ENCODE assay signal across 9 cellular contexts in genomic region chr7:115707236-115707635, GRCh38.
DNase-seq lines count a peak whose midpoint lies in the region; ATAC-seq, FAIRE-seq and TF ChIP-seq lines count a peak whose summit lies in the region.
"Had no signal": no experiment of that assay in that cellular context is flagged by ENCODE, and none has a peak within 500 bp of the region (broad histone marks: within the 10 kb centered on the region; RNA-seq: fewer than 3 reads in every experiment).

No MANE protein-coding gene starts in this region.

- in situ Hi-C loops in GM12878 (cut with MboI), result no loop called here

- no peaks in the 10 kb centered on the region for H3K36me3 Mint-ChIP-seq in osteocyte (ENCODE audit: unreplicated experiment)

- H3K4me3 Mint-ChIP-seq in osteocyte (ENCODE audit: unreplicated experiment), result no peak overlapping the region

- no peaks in the 10 kb centered on the region for H3K4me1 Mint-ChIP-seq in osteocyte (ENCODE audit: unreplicated experiment)

- no peak overlapping the region for H3K27ac Mint-ChIP-seq in osteocyte (ENCODE audit: unreplicated experiment)

- peak; percentile 32 for TF ChIP-seq RAD21 in GM12878 (IDR thresholded peaks at IDR 0.05; ENCODE audit: insufficient read depth, low read depth, low read length)

- FAIRE-seq in GM12878 (lab: Jason Lieb, UNC), result no peak

- TF ChIP-seq CTCF in NB4 (IDR thresholded peaks at IDR 0.05; ENCODE audit: low read depth, low read length), result peak; percentile 19
- peak in 2 of 3 experiments; percentile 5 to 33; a peak in 3 of 6 replicates for TF ChIP-seq CTCF in GM12878 (IDR thresholded peaks at IDR 0.05 in 2 of 3, conservative IDR thresholded peaks at IDR 0.05 in 1 of 3; ENCODE audit: control insufficient read depth in 2 of 3, extremely low read depth in 1 of 3, insufficient read depth in 1 of 3, low read depth in 3 of 3, low read length in 3 of 3)
- TF ChIP-seq CTCF in osteocyte (IDR thresholded peaks at IDR 0.05), result peak; percentile 45
- TF ChIP-seq CTCF in Peyer's patch (IDR thresholded peaks at IDR 0.05), result peak in 3 of 6 experiments; percentile 48 to 56 (median 52)

- peak; percentile 57 for DNase-seq in NCI-H510A treated with DMSO at 0.1 percent for 48 hours (lab: John Stamatoyannopoulos, UW)
- no peak for DNase-seq in NCI-H510A (lab: John Stamatoyannopoulos, UW)
- DNase-seq in NB4 (ENCODE audit: low read depth), result peak; percentile 9
- no peak for DNase-seq in GM12878 (ENCODE audit: low read depth, low spot score)
- DNase-seq in osteocyte (ENCODE audit: extremely low spot score, unreplicated experiment), result no peak
- no peak for DNase-seq in HK-2 (ENCODE audit: unreplicated experiment)
- no peak for DNase-seq in Peyer's patch

- H3K9me3 Mint-ChIP-seq in osteocyte (ENCODE audit: unreplicated experiment), result no peaks in the 10 kb centered on the region

- H3K4me1 ChIP-seq in GM12878 (ENCODE audit: control insufficient read depth, insufficient read depth, low read length) (no peaks in the 10 kb centered on the region), Peyer's patch (no peaks in the 10 kb centered on the region)
- H3K4me1 ChIP-seq: BLaER1 had no signal

- no peaks in the 10 kb centered on the region for H3K27me3 Mint-ChIP-seq in osteocyte (ENCODE audit: unreplicated experiment)

- no TSS peak for BruUV-seq in GM12878 (replicated peaks; lab: Mats Ljungman, UMichigan)

- TF ChIP-seq POLR2A in NB4 (IDR thresholded peaks at IDR 0.05; ENCODE audit: extremely low read depth, insufficient read length) (no peak), GM12878 (IDR thresholded peaks at IDR 0.05; ENCODE audit: low read depth, low read length) (no peak), Peyer's patch (IDR thresholded peaks at IDR 0.05) (no peak)

- no peak overlapping the region for H3K4me3 ChIP-seq in NB4 (ENCODE audit: low read depth, low read length)
- no peak overlapping the region for H3K4me3 ChIP-seq in GM12878
- no peak overlapping the region for H3K4me3 ChIP-seq in Peyer's patch
- H3K4me3 ChIP-seq: BLaER1 had no signal

- H3K27me3 ChIP-seq in GM12878 (replicated peaks in 1 of 2; ENCODE audit: control insufficient read depth in 2 of 2, insufficient read depth in 2 of 2, low read length in 1 of 2) (no peaks in the 10 kb centered on the region), Peyer's patch (no peaks in the 10 kb centered on the region)
- H3K27me3 ChIP-seq: BLaER1 had no signal

- H3K9me3 ChIP-seq in GM12878 (replicated peaks; ENCODE audit: control insufficient read depth, insufficient read depth, low read length) (no peaks in the 10 kb centered on the region), Peyer's patch (no peaks in the 10 kb centered on the region)
- H3K9me3 ChIP-seq: BLaER1 had no signal

- H3K27ac ChIP-seq in GM12878 (ENCODE audit: control insufficient read depth, insufficient read depth), result no peak overlapping the region
- H3K27ac ChIP-seq in Peyer's patch, result no peak overlapping the region
- H3K27ac ChIP-seq: BLaER1 had no signal

- H3K36me3 ChIP-seq in GM12878 (ENCODE audit: control insufficient read depth in 2 of 2, insufficient read depth in 2 of 2, low read length in 1 of 2) (no peaks in the 10 kb centered on the region), Peyer's patch (no peaks in the 10 kb centered on the region)
- H3K36me3 ChIP-seq: BLaER1 had no signal

- RAD21 ChIA-PET in GM12878 (lab: Charles Lee; ENCODE audit: unreplicated experiment), result no interaction called here

- no peak for TF ChIP-seq EP300 in GM12878 (IDR thresholded peaks at IDR 0.05; ENCODE audit: borderline replicate concordance in 1 of 2, control insufficient read depth in 1 of 2, low read depth in 2 of 2, low read length in 2 of 2)

- CTCF ChIA-PET in GM12878 (lab: Yijun Ruan, JAX), result interaction anchor here (0.9 to 1.8 kb wide), 5 partner anchors 15 to 179 kb away, joined by 3 to 7 read pairs (median 3); no protein-coding TSS in a partner anchor

- H3K79me2 ChIP-seq in GM12878 (ENCODE audit: control insufficient read depth, insufficient read depth, low read length), result no peaks in the 10 kb centered on the region

- intact Hi-C loops in GM12878 (cut with micrococcal nuclease; ENCODE audit: unreplicated experiment), result no loop called here

- no peak overlapping the region for H3K9ac ChIP-seq in GM12878 (ENCODE audit: control insufficient read depth, insufficient read depth, low read length)
- H3K9ac ChIP-seq: BLaER1 had no signal

- SMC1A ChIA-PET in GM12878 (lab: Charles Lee; ENCODE audit: uncharacterized antibody, unreplicated experiment), result interaction anchor here (1.0 to 1.1 kb wide), 2 partner anchors 22 to 247 kb away, joined by 3 to 4 read pairs; no protein-coding TSS in a partner anchor

- POLR2A ChIA-PET in GM12878 (lab: Charles Lee), result no interaction called here

- no peaks in the 10 kb centered on the region for H4K20me1 ChIP-seq in GM12878 (ENCODE audit: control insufficient read depth, insufficient read depth)
- H4K20me1 ChIP-seq: BLaER1 had no signal

- H2AFZ ChIP-seq in GM12878 (ENCODE audit: control insufficient read depth, low read depth, low read length), result no peak overlapping the region

- WGBS in GM12878 (ENCODE audit: insufficient coverage, insufficient replicate concordance, low lambda C conversion rate, missing lambda C conversion rate), result 24% methylated on average over 6 of the region's 6 CpGs

- ATAC-seq in GM12878 (peak; percentile 59), HG02938 (IDR thresholded peaks at IDR 0.05; ENCODE audit: unreplicated experiment) (no peak)

- no peak overlapping the region for H3K4me2 ChIP-seq in GM12878 (ENCODE audit: control insufficient read depth, insufficient read depth)
- H3K4me2 ChIP-seq: BLaER1 had no signal

TF ChIP-seq in GM12878, 131 proteins besides CTCF, POLR2A, EP300 and RAD21:
- TF ChIP-seq IRF3 (IDR thresholded peaks at IDR 0.05) (no peak), WRNIP1 (IDR thresholded peaks at IDR 0.05; ENCODE audit: borderline replicate concordance, low read depth, low read length) (no peak), FOXM1 (IDR thresholded peaks at IDR 0.05; ENCODE audit: low read depth, low read length) (no peak), TAF1 (IDR thresholded peaks at IDR 0.05; ENCODE audit: borderline replicate concordance, low read depth, low read length) (no peak), CBX5 (IDR thresholded peaks at IDR 0.05; ENCODE audit: low read depth) (no peak), MTA3 (IDR thresholded peaks at IDR 0.05; ENCODE audit: borderline replicate concordance, low read length) (no peak), POU2F2 (IDR thresholded peaks at IDR 0.05; ENCODE audit: borderline replicate concordance, low read depth, low read length) (no peak), TBL1XR1 (IDR thresholded peaks at IDR 0.05; ENCODE audit: low read depth, low read length) (no peak), SKIL (IDR thresholded peaks at IDR 0.05; ENCODE audit: low read depth, poor library complexity, severe bottlenecking) (no peak), SMARCA5 (IDR thresholded peaks at IDR 0.05) (no peak), IRF4 (IDR thresholded peaks at IDR 0.05; ENCODE audit: low read depth, low read length) (no peak), ATF3 (IDR thresholded peaks at IDR 0.05; ENCODE audit: borderline replicate concordance, extremely low read depth, low read depth, low read length) (no peak), ATF7 (IDR thresholded peaks at IDR 0.05; ENCODE audit: low read depth) (no peak), PKNOX1 (IDR thresholded peaks at IDR 0.05) (no peak)

Comparison
In these comparisons a context has a peak if more than half of its experiments do, and no peak if none do; other contexts are left out.
1. DNase-seq: peak in NCI-H510A treated with DMSO at 0.1 percent for 48 hours (single experiment) and NB4 (single experiment); none in NCI-H510A (single experiment), GM12878 (single experiment), osteocyte (single experiment), HK-2 (single experiment) and Peyer's patch (0 of 3).